ENCODE assay signal across 9 cellular contexts in the genomic region with DNA sequence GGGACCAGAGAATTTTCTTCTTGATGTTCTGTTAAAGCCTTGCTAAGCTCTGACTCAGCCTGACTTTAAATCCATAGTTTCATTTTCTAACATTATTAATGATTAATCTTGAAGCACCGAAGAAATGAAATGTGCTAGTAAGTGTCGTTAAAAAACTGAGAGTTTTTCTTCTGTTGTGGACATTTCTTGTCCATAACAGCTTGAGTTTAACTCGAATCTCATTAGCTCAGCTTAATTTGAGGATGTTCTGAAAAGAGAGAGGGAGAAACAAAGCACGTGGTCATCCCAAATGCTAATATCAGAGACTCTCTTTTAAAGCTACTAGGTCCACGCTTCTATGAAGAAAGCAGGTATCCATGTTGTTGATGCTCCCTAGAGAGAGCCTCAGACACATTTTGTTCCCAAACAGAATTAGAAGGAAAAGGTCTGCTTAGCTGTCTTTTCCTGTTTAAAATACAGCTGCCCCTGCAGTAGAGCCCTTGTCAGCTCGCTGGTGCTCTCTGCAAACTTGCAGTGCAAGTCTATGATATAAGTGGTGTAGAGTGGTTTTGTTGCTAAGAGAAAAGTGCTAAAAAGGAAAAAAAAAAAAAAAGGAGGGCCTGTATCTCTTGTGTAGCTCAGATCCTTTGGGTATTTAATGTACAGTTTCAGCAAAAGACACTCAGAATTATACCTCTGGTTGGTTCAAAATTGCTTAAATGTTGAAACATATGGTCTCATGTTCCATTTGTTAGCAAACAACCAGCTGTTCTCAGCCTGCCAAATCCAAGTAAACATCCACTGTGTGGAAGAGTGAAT.
DNase-seq lines count a peak whose midpoint lies in the region; ATAC-seq, FAIRE-seq and TF ChIP-seq lines count a peak whose summit lies in the region.
"Had no signal": no experiment of that assay in that cellular context is flagged by ENCODE, and none has a peak within 500 bp of the region (broad histone marks: within the 10 kb centered on the region; RNA-seq: fewer than 3 reads in every experiment).

No MANE protein-coding gene starts in this region.

- no peak overlapping the region for H3K27ac ChIP-seq in OCI-LY3 (ENCODE audit: low read length)
- H3K27ac ChIP-seq in pancreas = peak overlapping the region in 3 of 4 donors; percentile 2 to 51 (median 44)

- H3K4me3 ChIP-seq in OCI-LY3 (ENCODE audit: low read length) = peak overlapping the region; percentile 47
- H3K4me3 ChIP-seq in foreskin fibroblast (ENCODE audit: low read depth in 1 of 2, low read length in 2 of 2) = peak overlapping the region; percentile 10 to 26
- peak overlapping the region in 3 of 4 donors; percentile 1 to 37 (median 31) for H3K4me3 ChIP-seq in pancreas

- H3K27me3 ChIP-seq in OCI-LY3 (ENCODE audit: low read depth, low read length) (peaks cover 8% of the 10 kb centered on the region; the same call in 1 of the 2 replicates), pancreas (no peaks in the 10 kb centered on the region)

- TF ChIP-seq CTCF in OCI-LY3 (IDR thresholded peaks at IDR 0.05; ENCODE audit: low read depth, low read length) (no peak), foreskin fibroblast (IDR thresholded peaks at IDR 0.05; ENCODE audit: low read depth, low read length) (no peak), pancreas (IDR thresholded peaks at IDR 0.05) (no peak)

- H4K20me1 ChIP-seq in OCI-LY3 (ENCODE audit: insufficient read depth, low read length) = no peaks in the 10 kb centered on the region

- peak; percentile 9 for FAIRE-seq in pancreas (lab: Jason Lieb, UNC)
- FAIRE-seq: keratinocyte had no signal

- no peaks in the 10 kb centered on the region for H3K79me2 ChIP-seq in OCI-LY3 (ENCODE audit: low read length)

- ATAC-seq in pancreas (peak; percentile 79 to 86 (median 84)), HG02610 (IDR thresholded peaks at IDR 0.05; ENCODE audit: unreplicated experiment) (no peak), GM21717 (IDR thresholded peaks at IDR 0.05; ENCODE audit: unreplicated experiment) (no peak)

- DNase-seq in DMS53 (lab: John Stamatoyannopoulos, UW) = peak; percentile 83
- peak in 1 of 2 donors; percentile 56 for DNase-seq in foreskin fibroblast
- DNase-seq in pancreas = peak in 1 of 6 donors; percentile 20
- no peak for DNase-seq in islet precursor cell
- DNase-seq in activated CD4-positive, alpha-beta T cell treated with anti-CD3 and anti-CD28 coated beads, Interleukin-2, amount 50 U/mL, for 1 hour = no peak

- peaks cover 30% of the 10 kb centered on the region for H3K4me1 ChIP-seq in OCI-LY3 (ENCODE audit: low read length)
- peaks cover 0 to 14% (median 8%) of the 10 kb centered on the region in 3 donors for H3K4me1 ChIP-seq in pancreas

- no peaks in the 10 kb centered on the region for H3K36me3 ChIP-seq in OCI-LY3 (replicated peaks; ENCODE audit: low read depth, low read length)
- no peaks in the 10 kb centered on the region for H3K36me3 ChIP-seq in pancreas

- H2AFZ ChIP-seq in OCI-LY3 (ENCODE audit: low read depth, low read length) = no peak overlapping the region

- H3K4me2 ChIP-seq in OCI-LY3 (ENCODE audit: low read length) = peak overlapping the region; percentile 59

- WGBS in pancreas, 2 donors = 5 to 10% methylated on average over 6 of the region's 6 CpGs

- 0 out of 2 replicates have a peak overlapping the region, but pooled peaks have one; percentile 13 for H3K9ac ChIP-seq in OCI-LY3 (ENCODE audit: low read length)

- intact Hi-C loops in pancreas (cut with DNase I) = no loop called here

- H3K9me3 ChIP-seq in OCI-LY3 (ENCODE audit: insufficient read depth, low read length) (no peaks in the 10 kb centered on the region), pancreas (no peaks in the 10 kb centered on the region)

Comparison
In these comparisons a context has a peak if more than half of its experiments do, and no peak if none do; other contexts are left out.
1. ATAC-seq: peak in pancreas (4 of 4); none in HG02610 (single experiment) and GM21717 (single experiment).
2. Peak in every context shown above with its lines, with median percentiles within 50 percentile points of each other: H3K4me3 ChIP-seq.